In the genomic region with DNA sequence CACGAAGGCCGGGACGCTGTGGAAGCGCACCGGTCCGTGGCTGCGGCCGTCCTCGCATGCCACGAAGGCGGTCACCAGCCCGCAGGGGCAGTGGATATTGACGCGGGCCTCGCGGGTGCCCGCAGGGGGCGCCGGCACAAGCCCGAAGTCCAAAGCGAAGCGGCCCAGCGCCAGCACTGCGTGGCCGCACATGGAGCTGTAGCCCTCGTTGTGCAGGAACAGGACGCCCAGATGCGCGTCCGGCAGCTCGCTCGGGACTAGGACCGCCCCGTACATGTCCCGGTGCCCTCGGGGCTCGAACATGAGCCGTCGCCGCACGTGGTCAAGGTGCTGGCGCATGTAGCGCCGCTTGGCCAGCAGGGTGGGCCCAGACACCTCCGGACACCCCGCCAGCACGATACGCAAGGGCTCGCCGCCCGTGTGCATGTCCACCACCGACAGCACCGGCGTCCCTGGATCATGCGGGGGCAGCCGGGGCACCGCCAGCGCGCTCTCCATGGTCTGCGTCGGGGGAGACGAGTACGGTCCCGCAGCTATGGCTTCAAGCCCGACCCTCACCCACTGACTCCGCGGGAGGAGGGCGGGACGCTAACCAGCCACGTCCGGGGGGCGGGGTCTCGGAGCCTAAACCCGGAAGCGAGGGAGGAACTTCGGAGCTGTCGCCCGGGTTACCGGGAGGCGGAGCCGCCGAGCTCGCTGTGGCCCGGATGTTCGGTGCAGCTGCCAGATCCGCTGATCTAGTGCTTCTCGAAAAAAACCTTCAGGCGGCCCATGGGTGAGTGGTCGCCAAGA, we compare ENCODE assay signal across 8 cellular contexts.
DNase-seq lines count a peak whose midpoint lies in the region; ATAC-seq lines count a peak whose summit lies in the region.

A gene with protein sequence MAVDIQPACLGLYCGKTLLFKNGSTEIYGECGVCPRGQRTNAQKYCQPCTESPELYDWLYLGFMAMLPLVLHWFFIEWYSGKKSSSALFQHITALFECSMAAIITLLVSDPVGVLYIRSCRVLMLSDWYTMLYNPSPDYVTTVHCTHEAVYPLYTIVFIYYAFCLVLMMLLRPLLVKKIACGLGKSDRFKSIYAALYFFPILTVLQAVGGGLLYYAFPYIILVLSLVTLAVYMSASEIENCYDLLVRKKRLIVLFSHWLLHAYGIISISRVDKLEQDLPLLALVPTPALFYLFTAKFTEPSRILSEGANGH (plus strand): TSS at position 699 of the 792 bp plus-strand sequence. CDS start 73 bp downstream, at position 772.
Gene L3HYPDH (minus strand): TSS at position 590 of the 792 bp plus-strand sequence. CDS start 92 bp downstream, at position 498.

- H3K4me2 ChIP-seq in BLaER1 treated with 17β-estradiol and CSF1 and Interleukin-3, amounts not matched to agents 10 nM and 100 nM: peak within 1 kb of the TSS; percentile 85 to 99 (median 97)

- DNase-seq in GM19240 (ENCODE audit: insufficient read length, low spot score) (peak; percentile 70), NCI-H524 treated with DMSO at 0.1 percent for 48 hours (lab: John Stamatoyannopoulos, UW) (peak; percentile 89)
- peak; percentile 99 for DNase-seq in activated CD4-positive, alpha-beta T cell treated with anti-CD3 and anti-CD28 coated beads for 4 hours
- DNase-seq in stimulated activated CD4-positive, alpha-beta T cell treated with anti-CD3 and anti-CD28 coated beads, Interleukin-1b, Interleukin-23, amount 100 ng/mL, for 4 hours (ENCODE audit: low read depth in 2 of 2): peak; percentile 96 to 99

- peaks cover 47 to 67% (median 56%) of the 10 kb centered on the region in 10 experiments for H3K4me1 ChIP-seq in BLaER1 treated with 17β-estradiol and CSF1 and Interleukin-3, amounts not matched to agents 10 nM and 100 nM

- H3K36me3 ChIP-seq in BLaER1 treated with 17β-estradiol and CSF1 and Interleukin-3, amounts not matched to agents 10 nM and 100 nM: peaks cover 11 to 26% (median 19%) of the 10 kb centered on the region in 11 experiments

- no peaks in the 10 kb centered on the region for H3K27me3 ChIP-seq in BLaER1 treated with 17β-estradiol and CSF1 and Interleukin-3, amounts not matched to agents 10 nM and 100 nM
- H3K27me3 ChIP-seq in layer of hippocampus (ENCODE audit: control insufficient read depth, insufficient read depth, low read length): no peaks in the 10 kb centered on the region

- peaks cover 0 to 30% (median 12%) of the 10 kb centered on the region in 11 experiments; a peak in 14 of 22 replicates for H4K20me1 ChIP-seq in BLaER1 treated with 17β-estradiol and CSF1 and Interleukin-3, amounts not matched to agents 10 nM and 100 nM

- H3K4me3 ChIP-seq in BLaER1 treated with 17β-estradiol and CSF1 and Interleukin-3, amounts not matched to agents 10 nM and 100 nM: peak within 1 kb of the TSS; percentile 70 to 89 (median 80)

- peak; percentile 87 for ATAC-seq in HG03460 (IDR thresholded peaks at IDR 0.05; ENCODE audit: unreplicated experiment)

- H3K9me3 ChIP-seq in BLaER1 treated with 17β-estradiol and CSF1 and Interleukin-3, amounts not matched to agents 10 nM and 100 nM (replicated peaks in 1 of 11): no peaks in the 10 kb centered on the region

- H3K27ac ChIP-seq in BLaER1 treated with 17β-estradiol and CSF1 and Interleukin-3, amounts not matched to agents 10 nM and 100 nM: peak within 1 kb of the TSS; percentile 76 to 94 (median 91)
- peak within 1 kb of the TSS; percentile 86 for H3K27ac ChIP-seq in cingulate gyrus (ENCODE audit: low read depth, low read length)
- peak within 1 kb of the TSS; percentile 93 for H3K27ac ChIP-seq in layer of hippocampus (ENCODE audit: low read depth, low read length)

- H3K9ac ChIP-seq in BLaER1 treated with 17β-estradiol and CSF1 and Interleukin-3, amounts not matched to agents 10 nM and 100 nM: peak within 1 kb of the TSS; percentile 84 to 92 (median 90)

Comparison
In these comparisons a context has a peak if more than half of its experiments do, and no peak if none do; other contexts are left out.
1. Peak in every context shown above with its lines: DNase-seq, ATAC-seq, H3K4me3 ChIP-seq and H3K27ac ChIP-seq.